In genomic region chr1:227729144-227729880, GRCh38 we compare ENCODE assay signal across 8 cellular contexts. TPM values are rescaled to one million over a fixed set of nuclear protein-coding genes. Genes with fewer than 3 reads are reported as not detected.
DNase-seq lines count a peak whose midpoint lies in the region; ATAC-seq and TF ChIP-seq lines count a peak whose summit lies in the region.

No MANE protein-coding gene starts in this region.

- H3K27ac ChIP-seq in GM23248, result no peak overlapping the region

- no peaks in the 10 kb centered on the region for H3F3A ChIP-seq in GM23248 (ENCODE audit: insufficient read depth)

- intact Hi-C loops in sciatic nerve (cut with DNase I), result no loop called here

- H3K79me2 ChIP-seq in GM23248 (ENCODE audit: insufficient read depth), result peaks cover 15% of the 10 kb centered on the region

- H3K27me3 ChIP-seq in GM23248 (replicated peaks; ENCODE audit: insufficient read depth), result no peaks in the 10 kb centered on the region

- H3K27me3 Mint-ChIP-seq in glutamatergic neuron (ENCODE audit: unreplicated experiment), result peaks cover 10% of the 10 kb centered on the region

- TF ChIP-seq CTCF in glutamatergic neuron (IDR thresholded peaks at IDR 0.05; ENCODE audit: partially characterized antibody, unreplicated experiment), result no peak

- WGBS in GM23248 (ENCODE audit: low coverage in 1 of 2, low lambda C conversion rate in 2 of 2, missing lambda C conversion rate in 2 of 2), 2 experiments, result 20 to 33% methylated on average over 5 of the region's 5 CpGs

- H3K4me3 ChIP-seq in GM23248, result peak overlapping the region; percentile 64

- peaks cover 4% of the 10 kb centered on the region for H3K9me3 Mint-ChIP-seq in glutamatergic neuron (ENCODE audit: unreplicated experiment)

- H3K4me3 Mint-ChIP-seq in glutamatergic neuron (ENCODE audit: unreplicated experiment), result peak overlapping the region; percentile 74

- in situ Hi-C loops in GM23248 (cut with MboI), result no loop called here
- in situ Hi-C loops in KBM-7 (cut with MboI; ENCODE audit: low pct_unique_long_range_greater_than_20kb, low sequenced_read_pairs), result no loop called here

- H3K9me3 ChIP-seq in GM23248 (ENCODE audit: low read depth), result no peaks in the 10 kb centered on the region

- no peaks in the 10 kb centered on the region for H4K20me1 ChIP-seq in GM23248 (ENCODE audit: insufficient read depth)

- peaks cover 9% of the 10 kb centered on the region for H3K4me1 Mint-ChIP-seq in glutamatergic neuron (ENCODE audit: low read depth, unreplicated experiment)

- DNase-seq in GM23248 (no peak), SK-N-DZ (ENCODE audit: low spot score) (peak; percentile 48), glutamatergic neuron (no peak), sciatic nerve (ENCODE audit: low spot score) (no peak), KBM-7 (no peak), dermis blood vessel endothelial cell (no peak), T-helper 9 cell (no peak), NCI-H187 (lab: John Stamatoyannopoulos, UW) (no peak)

- peaks cover 3% of the 10 kb centered on the region; the same call in 1 of the 2 replicates for H3K36me3 ChIP-seq in GM23248 (ENCODE audit: low read depth)

- H3K36me3 Mint-ChIP-seq in glutamatergic neuron (ENCODE audit: unreplicated experiment), result peaks cover 2% of the 10 kb centered on the region

- ATAC-seq in sciatic nerve, result peak; percentile 5

- no peak overlapping the region for H2AFZ ChIP-seq in GM23248

- no peaks in the 10 kb centered on the region for H3K9me2 ChIP-seq in GM23248 (ENCODE audit: insufficient read depth)

- H3K4me1 ChIP-seq in GM23248 (ENCODE audit: insufficient read depth), result peaks cover 4% of the 10 kb centered on the region; the same call in 1 of the 2 replicates

- peak overlapping the region; percentile 72 for H3K27ac Mint-ChIP-seq in glutamatergic neuron (ENCODE audit: unreplicated experiment)

- peak overlapping the region; percentile 47; the same call in 1 of the 2 replicates for H3K9ac ChIP-seq in GM23248

- peak overlapping the region; percentile 71 for H3K4me2 ChIP-seq in GM23248 (ENCODE audit: unreplicated experiment)

RNA-seq across cellular contexts. Expression of gene JMJD4, which starts 5.8 kb away (rescaled TPM):
- total RNA-seq in GM23248 (2014; rRNA removed; shearing (Covaris generic)), result 25.8 and 26.9 TPM in 2 replicates
- 16.1 and 17.3 TPM in 2 replicates for polyA plus RNA-seq in GM23248 (2016; fragmentation: Nextera tagmentation; extraction: Ambion mirVana)
- 23.2 and 25.0 TPM in 2 replicates for polyA plus RNA-seq in SK-N-DZ (2014; cell fraction: cytosol; rRNA removed)
- polyA plus RNA-seq in SK-N-DZ (2014; cell fraction: nucleus; rRNA removed), result 41.6 and 44.7 TPM in 2 replicates
- total RNA-seq in glutamatergic neuron (ENCODE audit: unreplicated experiment), result 26.6 TPM
- 13.4 TPM for total RNA-seq in sciatic nerve
- total RNA-seq in dermis blood vessel endothelial cell, result 30.8 and 31.8 TPM in 2 replicates

RNA-seq across cellular contexts. Expression of gene SNAP47, which starts 5.9 kb away (rescaled TPM):
- total RNA-seq in GM23248 (2014; rRNA removed; shearing (Covaris generic)), result 30.5 and 40.1 TPM in 2 replicates
- 29.3 and 32.6 TPM in 2 replicates for polyA plus RNA-seq in GM23248 (2016; fragmentation: Nextera tagmentation; extraction: Ambion mirVana)
- polyA plus RNA-seq in SK-N-DZ (2014; cell fraction: cytosol; rRNA removed), result 43.9 and 45.4 TPM in 2 replicates
- 32.6 and 34.6 TPM in 2 replicates for polyA plus RNA-seq in SK-N-DZ (2014; cell fraction: nucleus; rRNA removed)
- total RNA-seq in glutamatergic neuron (ENCODE audit: unreplicated experiment) (34.0 TPM), sciatic nerve (32.3 TPM), dermis blood vessel endothelial cell (39.5 and 44.9 TPM in 2 replicates)
